In the genomic region with DNA sequence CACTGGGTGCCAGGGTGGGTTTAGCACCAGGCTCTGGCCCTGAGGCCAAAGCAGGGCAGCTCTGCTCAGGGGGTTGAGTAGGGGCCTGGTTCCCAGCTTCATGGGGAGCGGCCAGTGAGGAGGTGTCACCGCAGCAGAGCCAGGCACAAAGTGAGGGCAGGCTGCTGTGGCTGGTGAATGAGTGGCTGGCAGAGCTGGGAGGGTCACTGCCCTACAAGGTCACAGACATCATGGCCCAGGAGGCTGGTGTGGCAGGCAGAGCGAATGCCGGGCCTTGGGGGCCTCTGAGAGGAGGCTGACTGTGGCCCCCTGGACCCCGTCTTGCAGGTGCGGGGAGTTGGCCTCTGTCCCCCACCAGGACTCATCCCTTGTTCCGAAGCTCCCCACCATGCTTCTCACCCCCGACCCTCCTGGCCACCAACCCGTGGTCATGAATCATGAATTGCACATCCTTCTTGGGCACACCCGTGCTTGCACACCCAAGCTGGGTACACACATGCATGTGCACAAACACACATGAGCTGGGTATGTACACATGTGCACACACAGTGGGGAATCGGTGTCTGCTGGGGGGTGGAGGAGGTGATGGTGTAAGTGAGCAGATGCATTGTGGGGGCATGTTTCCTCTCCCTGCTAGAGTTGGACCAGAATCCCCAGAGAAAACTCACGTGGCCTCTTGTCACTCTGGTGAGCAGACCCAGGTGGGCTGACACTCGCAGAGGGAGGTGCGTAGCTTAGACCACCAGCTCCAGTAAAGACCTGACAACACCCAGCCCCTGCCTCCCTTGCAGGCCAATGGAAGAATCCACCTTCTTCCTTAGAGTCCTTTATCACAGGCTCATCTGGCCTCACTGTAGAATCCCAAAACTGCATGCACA, we compare ENCODE assay signal across 20 cellular contexts. TPM values are rescaled to one million over a fixed set of nuclear protein-coding genes. Genes with fewer than 3 reads are reported as not detected.
DNase-seq lines count a peak whose midpoint lies in the region; ATAC-seq, FAIRE-seq and TF ChIP-seq lines count a peak whose summit lies in the region.
"Had no signal": no experiment of that assay in that cellular context is flagged by ENCODE, and none has a peak within 500 bp of the region (broad histone marks: within the 10 kb centered on the region; RNA-seq: fewer than 3 reads in every experiment).

No MANE protein-coding gene starts in this region.

- H3K4me3 ChIP-seq in IMR-90 (ENCODE audit: insufficient read depth, low read depth, low read length) (no peak overlapping the region), kidney (ENCODE audit: low read length in 2 of 2) (no peak overlapping the region), transverse colon (no peak overlapping the region)
- H3K4me3 ChIP-seq: thoracic aorta had no signal

- H4K5ac ChIP-seq in IMR-90 (ENCODE audit: low read depth, low read length), result no peak overlapping the region

- no peak overlapping the region; the same call in 1 of the 2 replicates for H3K14ac ChIP-seq in IMR-90 (replicated peaks; ENCODE audit: low read depth, low read length)

- ATAC-seq in IMR-90 (ENCODE audit: low read depth), result no peak
- no peak for ATAC-seq in HG03196 (IDR thresholded peaks at IDR 0.05; ENCODE audit: unreplicated experiment)

- H2BK120ac ChIP-seq in IMR-90 (ENCODE audit: low read depth, low read length), result no peak overlapping the region

- H2BK15ac ChIP-seq in IMR-90 (ENCODE audit: low read depth, low read length), result no peak overlapping the region

- no peak for TF ChIP-seq RAD21 in IMR-90 (IDR thresholded peaks at IDR 0.05; ENCODE audit: low read length)

- TF ChIP-seq CTCF in IMR-90 (conservative IDR thresholded peaks at IDR 0.05; ENCODE audit: low read depth, low read length) (no peak), RWPE1 (conservative IDR thresholded peaks at IDR 0.05; ENCODE audit: low read depth) (no peak), kidney (IDR thresholded peaks at IDR 0.05; ENCODE audit: borderline replicate concordance, extremely low read depth, insufficient read depth) (no peak), transverse colon (IDR thresholded peaks at IDR 0.05) (no peak)

- H4K20me1 ChIP-seq in IMR-90 (ENCODE audit: insufficient read depth, low read length), result no peaks in the 10 kb centered on the region

- DNase-seq in IMR-90 (no peak), RWPE1 (ENCODE audit: low spot score) (no peak), kidney (peak; percentile 63), transverse colon (no peak), DMS79 treated with DMSO at 0.1 percent for 48 hours (lab: John Stamatoyannopoulos, UW) (no peak), posterior cingulate gyrus (no peak)
- DNase-seq: activated CD4-positive, alpha-beta T cell treated with anti-CD3 and anti-CD28 coated beads for 1 hour; activated gamma-delta T cell; KBM-7; mesendoderm; NCI-H1436 treated with DMSO at 0.1 percent for 48 hours; NCI-H226; occipital lobe; SIG-M5; stimulated activated CD4-positive, alpha-beta T cell treated with anti-CD3 and anti-CD28 coated beads, Interleukin-4, amount 100 ng/mL, for 1 hour had no signal

- 0 out of 2 replicates have a peak overlapping the region, but pooled peaks have one; percentile 9 for H3K23ac ChIP-seq in IMR-90 (ENCODE audit: low read depth, low read length)

- no peaks in the 10 kb centered on the region for H3K36me3 ChIP-seq in IMR-90 (ENCODE audit: control insufficient read depth, insufficient read depth, low read length)
- H3K36me3 ChIP-seq in kidney (ENCODE audit: control insufficient read depth in 1 of 2, insufficient read depth in 2 of 2, low read length in 2 of 2), result no peaks in the 10 kb centered on the region
- no peaks in the 10 kb centered on the region for H3K36me3 ChIP-seq in transverse colon
- H3K36me3 ChIP-seq: thoracic aorta had no signal

- no peak for TF ChIP-seq EP300 in transverse colon (IDR thresholded peaks at IDR 0.05; ENCODE audit: low read depth)

- TF ChIP-seq POLR2A in IMR-90 (IDR thresholded peaks at IDR 0.05; ENCODE audit: low read depth, low read length), result no peak
- TF ChIP-seq POLR2A in transverse colon (IDR thresholded peaks at IDR 0.05), result no peak

- no peak overlapping the region for H3K4me2 ChIP-seq in IMR-90 (ENCODE audit: low read depth, low read length)

- no peak overlapping the region for H3K9ac ChIP-seq in IMR-90 (ENCODE audit: low read depth, low read length)
- no peak overlapping the region for H3K9ac ChIP-seq in kidney (ENCODE audit: low read length in 2 of 2)

- intact Hi-C loops in IMR-90 (cut with micrococcal nuclease) (no loop called here), kidney (cut with DNase I) (no loop called here), transverse colon (cut with DNase I; ENCODE audit: low total_unique reads) (no loop called here), posterior cingulate gyrus (cut with DNase I) (no loop called here)

- H3K4ac ChIP-seq in IMR-90 (ENCODE audit: low read depth, low read length), result no peak overlapping the region

- no peak overlapping the region for H4K8ac ChIP-seq in IMR-90 (ENCODE audit: low read depth in 2 of 2, low read length in 2 of 2)

- H3K27me3 ChIP-seq in IMR-90 (ENCODE audit: control insufficient read depth, insufficient read depth, low read length), result peaks cover 2% of the 10 kb centered on the region; the same call in 1 of the 2 replicates
- no peaks in the 10 kb centered on the region for H3K27me3 ChIP-seq in transverse colon

- H2BK5ac ChIP-seq in IMR-90 (ENCODE audit: low read depth, low read length, poor library complexity, severe bottlenecking), result no peak overlapping the region

- WGBS in IMR-90 (ENCODE audit: extremely low coverage in 2 of 2, insufficient read length in 1 of 2), 2 experiments, result 70% methylated on average over 8 of the region's 14 CpGs; no CpG with 5 or more reads in 1 of the 2 experiments
- WGBS in transverse colon (ENCODE audit: low coverage in 1 of 2), 2 donors, result 70 to 100% methylated on average over 1 to 13 of the region's 14 CpGs

- H3K18ac ChIP-seq in IMR-90 (ENCODE audit: low read depth, low read length), result no peak overlapping the region

- H2AK9ac ChIP-seq in IMR-90 (replicated peaks; ENCODE audit: low read depth, low read length, poor library complexity), result no peak overlapping the region

- CTCF ChIA-PET in IMR-90 (lab: Yijun Ruan, JAX) (interaction anchor here (0.8 to 1.1 kb wide), 2 partner anchors 10 kb away, joined by 3 read pairs; no protein-coding TSS in a partner anchor), RWPE1 (lab: Yijun Ruan, JAX) (interaction anchor here (0.6 to 1.9 kb wide), 3 partner anchors 10 to 13 kb away, joined by 3 to 18 read pairs (median 3); no protein-coding TSS in a partner anchor)

- H3K56ac ChIP-seq in IMR-90 (ENCODE audit: extremely low read depth, insufficient read depth, low read length), result no peak overlapping the region

- in situ Hi-C loops in IMR-90 (cut with MboI; ENCODE audit: low sequenced_read_pairs), result no loop called here
- in situ Hi-C loops in transverse colon (cut with MboI; ENCODE audit: low pct_ligation_motif_present in 1 of 4, low pct_unique_long_range_greater_than_20kb in 1 of 4, low sequenced_read_pairs in 3 of 4), result loop anchor here in 1 of 4 donors (25.0 kb wide), 1 partner anchor 133 kb away; no protein-coding TSS in a partner anchor

- no peak overlapping the region for H2AK5ac ChIP-seq in IMR-90 (ENCODE audit: low read depth, low read length)

- H2AFZ ChIP-seq in IMR-90 (replicated peaks; ENCODE audit: low read length, poor library complexity), result peak overlapping the region; percentile 41

- no peaks in the 10 kb centered on the region for H3K9me3 ChIP-seq in IMR-90 (ENCODE audit: control insufficient read depth, insufficient read depth, low read length)
- H3K9me3 ChIP-seq in kidney (ENCODE audit: control insufficient read depth in 1 of 2, low read length in 2 of 2), result no peaks in the 10 kb centered on the region
- no peaks in the 10 kb centered on the region for H3K9me3 ChIP-seq in transverse colon
- H3K9me3 ChIP-seq: thoracic aorta had no signal

- no peak overlapping the region for H3K27ac ChIP-seq in IMR-90 (ENCODE audit: insufficient read depth, low read length)
- H3K27ac ChIP-seq in RWPE1, result peak overlapping the region; percentile 93
- H3K27ac ChIP-seq in kidney (ENCODE audit: low read depth in 2 of 2, low read length in 2 of 2), result no peak overlapping the region
- H3K27ac ChIP-seq in transverse colon, result peak overlapping the region; percentile 93 to 99 (median 97)
- H3K27ac ChIP-seq: epithelial cell of prostate, thoracic aorta had no signal

- dilution Hi-C loops in IMR-90 (cut with HindIII; ENCODE audit: low sequenced_read_pairs, unreplicated experiment), result no loop called here

- no TSS peak for BruUV-seq in IMR-90 (replicated peaks; lab: Mats Ljungman, UMichigan)

- peaks cover 2% of the 10 kb centered on the region for H3K9me1 ChIP-seq in IMR-90 (ENCODE audit: insufficient read depth, low read length)

- POLR2A ChIA-PET in IMR-90 (lab: Charles Lee; ENCODE audit: unreplicated experiment), result no interaction called here
- POLR2A ChIA-PET in RWPE1 (lab: Yijun Ruan, JAX; ENCODE audit: low non-redundant PET), result no interaction called here

- peaks cover 13 to 14% of the 10 kb centered on the region in 2 experiments for H3K79me1 ChIP-seq in IMR-90 (ENCODE audit: low read depth in 1 of 2, low read length in 2 of 2)

- H4K91ac ChIP-seq in IMR-90 (ENCODE audit: insufficient read depth, low read depth, low read length), result no peak overlapping the region

- FAIRE-seq in kidney (lab: Jason Lieb, UNC), result no peak
- FAIRE-seq: astrocyte had no signal

- H2BK20ac ChIP-seq in IMR-90 (ENCODE audit: low read depth, low read length), result no peak overlapping the region

- peaks cover 8% of the 10 kb centered on the region for H3K4me1 ChIP-seq in IMR-90 (ENCODE audit: control insufficient read depth, insufficient read depth, low read length)
- H3K4me1 ChIP-seq in kidney (ENCODE audit: control insufficient read depth in 1 of 2, insufficient read depth in 1 of 2, low read depth in 1 of 2, low read length in 2 of 2), result peaks cover 7 to 19% of the 10 kb centered on the region in 2 donors
- peaks cover 33 to 51% (median 43%) of the 10 kb centered on the region in 4 donors for H3K4me1 ChIP-seq in transverse colon

RNA-seq across cellular contexts. Expression of gene GNB1, which starts 4.8 kb away (rescaled TPM):
- 73.5 and 74.7 TPM in 2 replicates for total RNA-seq in IMR-90 (2012; rRNA removed)
- polyA plus RNA-seq in IMR-90 (2012; rRNA removed), result 366 and 371 TPM in 2 replicates
- 219 and 373 TPM in 2 replicates for polyA plus RNA-seq in IMR-90 (2012; cell fraction: cytosol; rRNA removed)
- polyA plus RNA-seq in IMR-90 (2012; cell fraction: nucleus; rRNA removed; ENCODE audit: low replicate concordance), result 315 and 343 TPM in 2 replicates
- 347 TPM for total RNA-seq in kidney
- polyA plus RNA-seq in kidney (ENCODE audit: insufficient read depth, low read depth, low replicate concordance), result 144 TPM
- 100 to 1,000 TPM; 123 to 191 (median 174) TPM for total RNA-seq in transverse colon

RNA-seq across cellular contexts. Expression of gene CALML6, which starts 19.4 kb away (rescaled TPM):
- not detected in 2 replicates for total RNA-seq in IMR-90 (2012; rRNA removed)
- 0.52 and 0.91 TPM in 2 replicates for polyA plus RNA-seq in IMR-90 (2012; rRNA removed)
- polyA plus RNA-seq in IMR-90 (2012; cell fraction: cytosol; rRNA removed), result not detected in 2 replicates
- 10.0 and 15.0 TPM in 2 replicates for polyA plus RNA-seq in IMR-90 (2012; cell fraction: nucleus; rRNA removed; ENCODE audit: low replicate concordance)
- total RNA-seq in kidney, result 0.13 TPM
- polyA plus RNA-seq in kidney (ENCODE audit: insufficient read depth, low read depth, low replicate concordance), result 1.2 TPM
- total RNA-seq in transverse colon, result under 1 TPM in 1 of 4 donors, not detected in 3; 0.48 TPM
- total RNA-seq: occipital lobe, thoracic aorta had no signal

RNA-seq across cellular contexts. Expression of gene TMEM52, which starts 23.4 kb away (rescaled TPM):
- 0.28 and 0.54 TPM in 2 replicates for total RNA-seq in IMR-90 (2012; rRNA removed)
- 1.3 and 1.9 TPM in 2 replicates for polyA plus RNA-seq in IMR-90 (2012; rRNA removed)
- 1.8 and 2.1 TPM in 2 replicates for polyA plus RNA-seq in IMR-90 (2012; cell fraction: cytosol; rRNA removed)
- 2.5 and 5.0 TPM in 2 replicates for polyA plus RNA-seq in IMR-90 (2012; cell fraction: nucleus; rRNA removed; ENCODE audit: low replicate concordance)
- 0.50 TPM for total RNA-seq in kidney
- polyA plus RNA-seq in kidney (ENCODE audit: insufficient read depth, low read depth, low replicate concordance), result 5.1 TPM
- total RNA-seq in transverse colon, result 1 to 10 TPM in 3 of 4 donors, not detected in 1; 5.2 to 9.5 (median 5.3) TPM
- total RNA-seq: T-helper 2 cell treated with Interferon-gamma antibody and Interleukin-4, amounts not matched to agents 100 ng/mL and 5 ng/mL, for 36 hours; thoracic aorta had no signal

Comparison
In these comparisons a context has a peak if more than half of its experiments do, and no peak if none do; other contexts are left out.
1. H3K27ac ChIP-seq: peak in RWPE1 (single experiment) and transverse colon (4 of 4); none in IMR-90 (single experiment) and kidney (0 of 2).